ENCODE assay signal across 15 cellular contexts in genomic region chr10:103795634-103796265, GRCh38. TPM values are rescaled to one million over a fixed set of nuclear protein-coding genes. Genes with fewer than 3 reads are reported as not detected.
A peak's percentile ranks its signal among the peaks of the same experiment; 100 is the strongest.
DNase-seq lines count a peak whose midpoint lies in the region; ATAC-seq, FAIRE-seq and TF ChIP-seq lines count a peak whose summit lies in the region.
"Had no signal": no experiment of that assay in that cellular context is flagged by ENCODE, and none has a peak within 500 bp of the region (broad histone marks: within the 10 kb centered on the region; RNA-seq: fewer than 3 reads in every experiment).

No MANE protein-coding gene starts in this region.

- 95% methylated on average over 4 of the region's 4 CpGs for WGBS in HepG2 (ENCODE audit: low lambda C conversion rate)
- 90% methylated on average over 4 of the region's 4 CpGs for WGBS in right lobe of liver (ENCODE audit: insufficient coverage, low coverage, low lambda C conversion rate, missing lambda C conversion rate)
- 80% methylated on average over 4 of the region's 4 CpGs for WGBS in hepatocyte (ENCODE audit: low lambda C conversion rate, missing lambda C conversion rate)
- 93 to 99% methylated on average over 4 of the region's 4 CpGs for WGBS in pancreas, 2 donors

- H4K20me1 ChIP-seq in HepG2 (ENCODE audit: insufficient read depth, low read length): no peaks in the 10 kb centered on the region
- H4K20me1 ChIP-seq in hepatocyte (ENCODE audit: insufficient read depth, poor library complexity, severe bottlenecking): no peaks in the 10 kb centered on the region

- no peaks in the 10 kb centered on the region for H3K9me3 ChIP-seq in HepG2 (ENCODE audit: low read length)
- H3K9me3 ChIP-seq in right lobe of liver: no peaks in the 10 kb centered on the region
- H3K9me3 ChIP-seq in SK-N-MC (ENCODE audit: low read depth, low read length): no peaks in the 10 kb centered on the region
- H3K9me3 ChIP-seq in hepatocyte (ENCODE audit: low read depth): no peaks in the 10 kb centered on the region
- no peaks in the 10 kb centered on the region for H3K9me3 ChIP-seq in pancreas
- H3K9me3 ChIP-seq: BE2C had no signal

- H3K4me3 ChIP-seq in HepG2 (replicated peaks in 1 of 3; ENCODE audit: insufficient read depth in 1 of 3, low read depth in 2 of 3, low read length in 3 of 3): no peak overlapping the region
- no peak overlapping the region for H3K4me3 ChIP-seq in right lobe of liver
- no peak overlapping the region for H3K4me3 ChIP-seq in SK-N-MC
- no peak overlapping the region for H3K4me3 ChIP-seq in hepatocyte
- no peak overlapping the region for H3K4me3 ChIP-seq in pancreas

- intact Hi-C loops in HepG2 (cut with micrococcal nuclease; ENCODE audit: unreplicated experiment): loop anchor here (2.0 kb wide), 1 partner anchor 37 kb away; no protein-coding TSS in a partner anchor
- intact Hi-C loops in right lobe of liver (cut with DNase I): no loop called here
- intact Hi-C loops in pancreas (cut with DNase I): no loop called here

- no peak for FAIRE-seq in HepG2 (lab: Jason Lieb, UNC)
- FAIRE-seq in pancreas (lab: Jason Lieb, UNC): no peak

- H3K27ac ChIP-seq in HepG2 (ENCODE audit: extremely low read length, insufficient read depth, low read length) (peak overlapping the region; percentile 94), right lobe of liver (no peak overlapping the region), SK-N-MC (peak overlapping the region; percentile 99), hepatocyte (peak overlapping the region; percentile 95), pancreas (no peak overlapping the region)

- H3K4me2 ChIP-seq in HepG2 (ENCODE audit: low read depth, low read length) (no peak overlapping the region), hepatocyte (no peak overlapping the region)

- TF ChIP-seq CTCF in HepG2 (CRISPR knock-in tag; IDR thresholded peaks at IDR 0.05) (no peak), right lobe of liver (IDR thresholded peaks at IDR 0.05) (no peak), hepatocyte (IDR thresholded peaks at IDR 0.05; ENCODE audit: poor library complexity) (no peak), pancreas (IDR thresholded peaks at IDR 0.05) (no peak)

- H3K9ac ChIP-seq in HepG2 (ENCODE audit: insufficient read depth, low read depth, low read length): no peak overlapping the region
- peak overlapping the region; percentile 51 for H3K9ac ChIP-seq in SK-N-MC (ENCODE audit: insufficient read length)

- H3K79me2 ChIP-seq in HepG2 (ENCODE audit: insufficient read depth, low read length) (peaks cover 27% of the 10 kb centered on the region), hepatocyte (peaks cover 13% of the 10 kb centered on the region)

- DNase-seq in HepG2 (ENCODE audit: low spot score) (no peak), right lobe of liver (no peak), SK-N-MC (ENCODE audit: low read depth, low spot score) (peak; percentile 78), hepatocyte (ENCODE audit: low spot score) (no peak), NCI-H1417 (lab: John Stamatoyannopoulos, UW) (no peak), pancreas (no peak)
- DNase-seq: BE2C; CD8-positive, alpha-beta memory T cell; EL; H9; NCI-H446 treated with DMSO at 0.1 percent for 48 hours; NCI-H748 treated with DMSO at 0.1 percent for 48 hours; SHP77 treated with DMSO at 0.1 percent for 48 hours had no signal

- BruUV-seq in HepG2 (replicated peaks; lab: Mats Ljungman, UMichigan): no TSS peak

- no peak for TF ChIP-seq RAD21 in HepG2 (CRISPR knock-in tag; IDR thresholded peaks at IDR 0.05)

- no peak overlapping the region for H2AFZ ChIP-seq in HepG2 (ENCODE audit: low read length)
- no peak overlapping the region for H2AFZ ChIP-seq in hepatocyte

- CTCF ChIA-PET in HepG2 (lab: Yijun Ruan, JAX; ENCODE audit: low intra/inter-chr PET ratio, low total read pairs): no interaction called here

- POLR2A ChIA-PET in HepG2 (lab: Yijun Ruan, JAX): interaction anchor here (2.1 to 5.5 kb wide), 2 partner anchors 18 to 58 kb away, joined by 12 to 107 read pairs; partner anchors contain the start of gene SH3PXD2A

- H3K4me1 ChIP-seq in HepG2 (ENCODE audit: insufficient read depth, low read length) (peaks cover 99% of the 10 kb centered on the region), right lobe of liver (peaks cover 0 to 30% (median 10%) of the 10 kb centered on the region in 4 donors), hepatocyte (ENCODE audit: insufficient read depth) (peaks cover 46% of the 10 kb centered on the region), pancreas (peaks cover 13 to 27% (median 25%) of the 10 kb centered on the region in 3 donors)
- H3K4me1 ChIP-seq: BE2C had no signal

- TF ChIP-seq EP300 in HepG2 (IDR thresholded peaks at IDR 0.05; ENCODE audit: low read depth in 2 of 2, low read length in 2 of 2) (no peak), HepG2 (CRISPR knock-in tag; IDR thresholded peaks at IDR 0.05; ENCODE audit: borderline replicate concordance) (no peak)

- in situ Hi-C loops in HepG2 (cut with HindIII; ENCODE audit: extremely low pct_ligation_motif_present, low pct_unique_long_range_greater_than_20kb): no loop called here

- H3K27me3 ChIP-seq in HepG2 (ENCODE audit: control insufficient read depth in 1 of 2, insufficient read depth in 2 of 2, low read length in 2 of 2) (no peaks in the 10 kb centered on the region), right lobe of liver (no peaks in the 10 kb centered on the region), hepatocyte (no peaks in the 10 kb centered on the region), pancreas (no peaks in the 10 kb centered on the region)
- H3K27me3 ChIP-seq: BE2C had no signal

- ATAC-seq in HepG2 (no peak), right lobe of liver (no peak), HG02798 (IDR thresholded peaks at IDR 0.05; ENCODE audit: poor library complexity, unreplicated experiment) (no peak), pancreas (no peak)
- ATAC-seq: Panc1 had no signal

- H3K9me2 ChIP-seq in hepatocyte (replicated peaks; ENCODE audit: insufficient read depth): no peaks in the 10 kb centered on the region

- TF ChIP-seq POLR2A in HepG2 (IDR thresholded peaks at IDR 0.05; ENCODE audit: insufficient read depth in 1 of 2, low read depth in 2 of 2, low read length in 2 of 2): no peak
- no peak for TF ChIP-seq POLR2A in right lobe of liver (IDR thresholded peaks at IDR 0.05)

- peaks cover 32 to 56% of the 10 kb centered on the region in 2 experiments for H3K36me3 ChIP-seq in HepG2 (replicated peaks in 1 of 2; ENCODE audit: control insufficient read depth in 1 of 2, insufficient read depth in 2 of 2, low read length in 2 of 2)
- H3K36me3 ChIP-seq in right lobe of liver: no peaks in the 10 kb centered on the region
- peaks cover 14% of the 10 kb centered on the region; the same call in 1 of the 2 replicates for H3K36me3 ChIP-seq in SK-N-MC (ENCODE audit: insufficient read depth, low read length)
- no peaks in the 10 kb centered on the region for H3K36me3 ChIP-seq in hepatocyte (replicated peaks; ENCODE audit: insufficient read depth, low read depth)
- no peaks in the 10 kb centered on the region for H3K36me3 ChIP-seq in pancreas
- H3K36me3 ChIP-seq: BE2C had no signal

TF ChIP-seq in HepG2, 621 proteins besides CTCF, POLR2A, EP300 and RAD21 (continues in another document):
- TF ChIP-seq ZNF121 (CRISPR knock-in tag; IDR thresholded peaks at IDR 0.05) (0 out of 2 replicates have a peak, but pooled peaks have one; percentile 9), ZNF232 (CRISPR knock-in tag; IDR thresholded peaks at IDR 0.05; ENCODE audit: borderline replicate concordance) (no peak), ZBTB3 (CRISPR knock-in tag; IDR thresholded peaks at IDR 0.05; ENCODE audit: borderline replicate concordance, low read depth) (no peak), ZSCAN21 (CRISPR knock-in tag; IDR thresholded peaks at IDR 0.05; ENCODE audit: borderline replicate concordance) (no peak), SIN3A (IDR thresholded peaks at IDR 0.05; ENCODE audit: borderline replicate concordance, low read depth, low read length) (no peak), NFYB (CRISPR knock-in tag; IDR thresholded peaks at IDR 0.05) (no peak)

RNA-seq across cellular contexts. Expression of gene SH3PXD2A, which starts 59.6 kb away (rescaled TPM):
- 11.3 and 11.9 TPM in 2 replicates for total RNA-seq in HepG2 (2016; rRNA removed; fragmentation: Illumina TruSeq; extraction: Trizol)
- total RNA-seq in HepG2 (2016; cell fraction: cytosol; rRNA removed; fragmentation: Illumina TruSeq; extraction: Trizol; ENCODE audit: low read depth): 4.0 and 4.5 TPM in 2 replicates
- total RNA-seq in HepG2 (2016; cell fraction: insoluble cytoplasmic fraction; rRNA removed; fragmentation: Illumina TruSeq; extraction: Trizol): 9.8 and 11.8 TPM in 2 replicates
- total RNA-seq in HepG2 (2016; cell fraction: membrane; rRNA removed; fragmentation: Illumina TruSeq; extraction: Trizol): 5.9 and 6.1 TPM in 2 replicates
- total RNA-seq in HepG2 (2016; cell fraction: nucleus; rRNA removed; fragmentation: Illumina TruSeq; extraction: Trizol): 16.3 and 19.2 TPM in 2 replicates
- 11.1 and 12.3 TPM in 2 replicates for polyA plus RNA-seq in HepG2 (2011; rRNA removed)
- 6.6 and 7.4 TPM in 2 replicates for polyA plus RNA-seq in HepG2 (2011; cell fraction: cytosol; rRNA removed)
- polyA plus RNA-seq in HepG2 (2011; cell fraction: nucleus; rRNA removed): 57.1 and 64.0 TPM in 2 replicates
- polyA plus RNA-seq in HepG2 (2012): 17.1 and 19.3 TPM in 2 replicates
- polyA plus RNA-seq in HepG2 (2016; cell fraction: cytosol; fragmentation: Illumina TruSeq; extraction: Trizol; ENCODE audit: low read depth): 0.71 and 0.86 TPM in 2 replicates
- 12.9 and 16.7 TPM in 2 replicates for polyA plus RNA-seq in HepG2 (2016; cell fraction: insoluble cytoplasmic fraction; fragmentation: Illumina TruSeq; extraction: Trizol; ENCODE audit: low read depth)
- 3.4 and 3.5 TPM in 2 replicates for polyA plus RNA-seq in HepG2 (2016; cell fraction: membrane; fragmentation: Illumina TruSeq; extraction: Trizol; ENCODE audit: low read depth)
- polyA plus RNA-seq in HepG2 (2016; cell fraction: nucleus; fragmentation: Illumina TruSeq; extraction: Trizol; ENCODE audit: insufficient read depth, low read depth): 64.6 and 72.1 TPM in 2 replicates
- polyA minus RNA-seq in HepG2 (2011; rRNA and poly(A)+ RNA removed; ENCODE audit: low replicate concordance): 15.4 and 19.2 TPM in 2 replicates
- 13.5 and 14.3 TPM in 2 replicates for polyA minus RNA-seq in HepG2 (2011; cell fraction: cytosol; rRNA and poly(A)+ RNA removed)
- polyA minus RNA-seq in HepG2 (2011; cell fraction: nucleus; rRNA and poly(A)+ RNA removed): 19.7 and 22.9 TPM in 2 replicates
- 10 to 100 TPM in 3 of 6 experiments, 1 to 10 TPM in 3; 3.0 to 38.3 (median 10.0) TPM for total RNA-seq in right lobe of liver
- 10.6 and 13.6 TPM in 2 replicates for total RNA-seq in hepatocyte
- polyA plus RNA-seq in hepatocyte: 7.3 and 8.4 TPM in 2 replicates
- 10 to 100 TPM in 1 of 6 donors, 1 to 10 TPM in 5; 3.9 to 16.4 (median 6.7) TPM for total RNA-seq in pancreas
- 10 to 100 TPM in 1 of 2 donors, 1 to 10 TPM in 1; 8.1 to 10.6 TPM for polyA plus RNA-seq in pancreas

Comparison
In these comparisons a context has a peak if more than half of its experiments do, and no peak if none do; other contexts are left out.
1. H3K27ac ChIP-seq: peak in HepG2 (single experiment), SK-N-MC (single experiment) and hepatocyte (single experiment); none in right lobe of liver (0 of 3) and pancreas (0 of 4).